8 cellular contexts compared by ENCODE assay signal in the genomic region with DNA sequence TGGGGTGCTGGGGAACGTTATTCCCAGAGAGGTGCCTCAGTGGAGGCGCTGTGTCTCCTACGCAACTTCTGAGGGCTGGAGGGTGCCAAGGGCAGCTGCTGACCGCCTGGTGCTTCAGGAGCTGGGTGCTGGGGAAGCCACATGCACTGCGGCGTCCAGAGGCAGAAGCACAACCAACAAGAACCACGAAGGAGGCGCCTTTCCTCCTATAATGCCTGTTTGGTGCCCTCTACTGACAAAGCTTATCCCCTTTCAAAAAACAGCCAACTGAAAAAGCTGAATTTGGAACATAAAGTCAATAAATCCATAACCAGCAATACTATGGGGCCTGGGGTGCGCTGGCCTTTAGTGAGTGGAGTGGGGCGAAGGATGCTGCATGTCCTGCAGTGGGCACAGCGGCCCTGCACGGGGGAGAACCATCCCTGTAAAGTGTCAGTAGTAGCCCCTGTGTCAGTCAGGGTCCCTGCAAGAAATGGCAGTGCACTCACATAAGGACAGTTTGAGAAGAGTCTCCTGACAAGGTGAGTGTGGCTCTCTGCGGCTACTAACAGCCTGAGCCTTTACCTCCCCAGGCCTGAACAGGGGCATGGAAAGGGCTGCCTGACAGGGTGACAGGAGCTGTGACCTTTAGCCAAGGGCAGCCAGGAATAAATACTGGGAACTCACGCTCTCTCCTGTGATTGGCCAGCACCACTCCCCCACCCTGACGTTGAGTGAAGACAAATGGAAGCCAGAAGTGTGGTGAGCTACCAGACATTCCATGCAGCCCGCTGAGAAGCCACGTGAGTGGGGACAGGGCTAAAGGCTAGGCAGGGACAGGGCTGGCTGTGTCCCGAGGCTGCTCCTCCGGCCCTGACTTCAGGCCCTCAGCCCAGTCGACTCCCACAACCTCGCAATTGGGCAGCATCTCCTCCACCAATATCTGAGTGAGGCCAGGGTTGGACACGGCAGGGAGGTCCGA. TPM values are rescaled to one million over a fixed set of nuclear protein-coding genes. Genes with fewer than 3 reads are reported as not detected.
DNase-seq lines count a peak whose midpoint lies in the region; ATAC-seq and TF ChIP-seq lines count a peak whose summit lies in the region.

No MANE protein-coding gene starts in this region.

- H3K4me1 Mint-ChIP-seq in activated CD4-positive, alpha-beta T cell treated with anti-CD3 and anti-CD28 coated beads, Interleukin-2, amount 10 ng/mL, durations not matched to agents 24 days and 14 days: peaks cover 14% of the 10 kb centered on the region

- no peak overlapping the region for H3K4me3 Mint-ChIP-seq in activated CD4-positive, alpha-beta T cell treated with anti-CD3 and anti-CD28 coated beads, Interleukin-2, amount 10 ng/mL, durations not matched to agents 24 days and 14 days

- H3K4me3 ChIP-seq in OCI-LY1 (ENCODE audit: low read depth, low read length, poor library complexity, severe bottlenecking) (no peak overlapping the region), epithelial cell of esophagus (ENCODE audit: low read length) (no peak overlapping the region)

- no peak overlapping the region for H3K9ac ChIP-seq in OCI-LY1 (ENCODE audit: low read length)

- intact Hi-C loops in posterior vena cava (cut with DNase I): no loop called here
- intact Hi-C loops in activated CD4-positive, alpha-beta T cell treated with anti-CD3 and anti-CD28 coated beads, Interleukin-2, amount 10 ng/mL, durations not matched to agents 24 days and 14 days (cut with micrococcal nuclease): no loop called here

- peaks cover 40% of the 10 kb centered on the region for H3K36me3 ChIP-seq in OCI-LY1 (ENCODE audit: insufficient read depth, low read length)

- H3K4me2 ChIP-seq in OCI-LY1 (ENCODE audit: low read length): no peak overlapping the region

- H3K27ac Mint-ChIP-seq in activated CD4-positive, alpha-beta T cell treated with anti-CD3 and anti-CD28 coated beads, Interleukin-2, amount 10 ng/mL, durations not matched to agents 24 days and 14 days: no peak overlapping the region

- H3K4me1 ChIP-seq in OCI-LY1 (ENCODE audit: insufficient read depth, low read length, severe bottlenecking): no peaks in the 10 kb centered on the region

- TF ChIP-seq CTCF in OCI-LY1 (IDR thresholded peaks at IDR 0.05; ENCODE audit: low read length): peak; percentile 38; the same call in 1 of the 2 replicates
- peak; percentile 41 for TF ChIP-seq CTCF in epithelial cell of esophagus (IDR thresholded peaks at IDR 0.05; ENCODE audit: insufficient read depth, low read depth, low read length, missing control alignments)

- DNase-seq in NCI-H1105 (lab: John Stamatoyannopoulos, UW) (peak; percentile 7), NCI-H1105 treated with DMSO at 0.1 percent for 48 hours (lab: John Stamatoyannopoulos, UW) (no peak), epithelial cell of esophagus (ENCODE audit: low read depth) (peak; percentile 46), posterior vena cava (ENCODE audit: low spot score) (peak; percentile 66)
- DNase-seq in activated CD4-positive, alpha-beta T cell treated with anti-CD3 and anti-CD28 coated beads, Interleukin-2, amount 10 ng/mL, durations not matched to agents 24 days and 14 days: no peak

- no peaks in the 10 kb centered on the region; the same call in 1 of the 2 replicates for H3F3A ChIP-seq in OCI-LY1 (ENCODE audit: insufficient read depth, low read length)

- ATAC-seq in GM21381 (IDR thresholded peaks at IDR 0.05; ENCODE audit: unreplicated experiment): no peak
- ATAC-seq in HG03097 (IDR thresholded peaks at IDR 0.05; ENCODE audit: low FRiP score, unreplicated experiment): no peak

- no peaks in the 10 kb centered on the region for H3K9me2 ChIP-seq in OCI-LY1 (ENCODE audit: low read depth, low read length)

- no peaks in the 10 kb centered on the region for H3K79me2 ChIP-seq in OCI-LY1 (ENCODE audit: insufficient read depth, low read length)

- H3K27me3 Mint-ChIP-seq in activated CD4-positive, alpha-beta T cell treated with anti-CD3 and anti-CD28 coated beads, Interleukin-2, amount 10 ng/mL, durations not matched to agents 24 days and 14 days: no peaks in the 10 kb centered on the region

- H3K27me3 ChIP-seq in OCI-LY1 (ENCODE audit: insufficient read depth, low read length): no peaks in the 10 kb centered on the region

- H3K9me3 Mint-ChIP-seq in activated CD4-positive, alpha-beta T cell treated with anti-CD3 and anti-CD28 coated beads, Interleukin-2, amount 10 ng/mL, durations not matched to agents 24 days and 14 days: no peaks in the 10 kb centered on the region

- no peak overlapping the region for H3K27ac ChIP-seq in OCI-LY1 (ENCODE audit: low read depth, low read length, poor library complexity, severe bottlenecking)

- H3K36me3 Mint-ChIP-seq in activated CD4-positive, alpha-beta T cell treated with anti-CD3 and anti-CD28 coated beads, Interleukin-2, amount 10 ng/mL, durations not matched to agents 24 days and 14 days (ENCODE audit: low read depth): peaks cover 28% of the 10 kb centered on the region

- H3K9me3 ChIP-seq in OCI-LY1 (ENCODE audit: low read length): no peaks in the 10 kb centered on the region

- H2AFZ ChIP-seq in OCI-LY1 (ENCODE audit: low read length): no peak overlapping the region

- H4K20me1 ChIP-seq in OCI-LY1 (ENCODE audit: insufficient read depth, low read length): no peaks in the 10 kb centered on the region

RNA-seq across cellular contexts. Expression of a gene that starts 4.5 kb away (rescaled TPM):
- total RNA-seq in posterior vena cava: 1 to 10 TPM; 3.3 to 4.2 TPM
- total RNA-seq in activated CD4-positive, alpha-beta T cell treated with anti-CD3 and anti-CD28 coated beads, Interleukin-2, amount 10 ng/mL, durations not matched to agents 24 days and 14 days: 0.37 and 0.83 TPM in 2 replicates

RNA-seq across cellular contexts. Expression of a gene that starts 8.0 kb away (rescaled TPM):
- total RNA-seq in posterior vena cava: 10 to 100 TPM; 30.5 to 30.7 TPM
- total RNA-seq in activated CD4-positive, alpha-beta T cell treated with anti-CD3 and anti-CD28 coated beads, Interleukin-2, amount 10 ng/mL, durations not matched to agents 24 days and 14 days: 52.6 and 58.7 TPM in 2 replicates

RNA-seq across cellular contexts. Expression of a gene that starts 11.2 kb away (rescaled TPM):
- total RNA-seq in posterior vena cava: not detected
- not detected in 2 replicates for total RNA-seq in activated CD4-positive, alpha-beta T cell treated with anti-CD3 and anti-CD28 coated beads, Interleukin-2, amount 10 ng/mL, durations not matched to agents 24 days and 14 days

RNA-seq across cellular contexts. Expression of a gene that starts 34.1 kb away (rescaled TPM):
- 10 to 100 TPM in 1 of 2 donors, 1 to 10 TPM in 1; 8.5 to 15.7 TPM for total RNA-seq in posterior vena cava
- total RNA-seq in activated CD4-positive, alpha-beta T cell treated with anti-CD3 and anti-CD28 coated beads, Interleukin-2, amount 10 ng/mL, durations not matched to agents 24 days and 14 days: 11.4 and 20.1 TPM in 2 replicates

RNA-seq across cellular contexts. Expression of a gene that starts 34.5 kb away (rescaled TPM):
- total RNA-seq in posterior vena cava: 1 to 10 TPM; 7.2 to 7.3 TPM
- total RNA-seq in activated CD4-positive, alpha-beta T cell treated with anti-CD3 and anti-CD28 coated beads, Interleukin-2, amount 10 ng/mL, durations not matched to agents 24 days and 14 days: 65.8 and 69.2 TPM in 2 replicates

Comparison
In these comparisons a context has a peak if more than half of its experiments do, and no peak if none do; other contexts are left out.
1. DNase-seq: peak in NCI-H1105 (single experiment), epithelial cell of esophagus (single experiment) and posterior vena cava (single experiment); none in NCI-H1105 treated with DMSO at 0.1 percent for 48 hours (single experiment) and activated CD4-positive, alpha-beta T cell treated with anti-CD3 and anti-CD28 coated beads, Interleukin-2, amount 10 ng/mL, durations not matched to agents 24 days and 14 days (single experiment).